In the genomic region with DNA sequence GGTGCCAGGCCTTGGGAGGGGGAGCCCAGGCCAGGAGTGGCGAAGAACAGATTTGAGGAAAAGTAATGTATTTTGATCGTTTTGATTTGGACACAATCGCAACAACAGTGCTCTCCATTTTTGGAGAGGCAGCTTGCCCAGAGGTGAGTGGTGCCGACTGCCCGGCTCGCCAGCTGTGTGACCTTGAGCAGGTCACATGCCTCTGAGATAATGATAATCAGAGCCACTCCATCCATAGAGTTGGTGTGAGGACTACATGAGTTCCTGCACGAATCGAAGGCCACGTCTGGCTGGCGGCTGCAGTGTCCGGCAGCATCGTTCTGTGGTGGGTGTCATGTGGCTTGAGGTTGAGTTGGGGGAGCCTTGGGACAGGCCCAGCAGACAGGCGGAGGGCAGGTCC, we compare ENCODE assay signal across 35 cellular contexts.
"Had no signal": no experiment of that assay in that cellular context is flagged by ENCODE, and none has a peak within 500 bp of the region (broad histone marks: within the 10 kb centered on the region; RNA-seq: fewer than 3 reads in every experiment).

No MANE protein-coding gene starts in this region.

- H3K9me3 ChIP-seq: ascending aorta, breast epithelium, Peyer's patch had no signal

- H3K36me3 ChIP-seq: ascending aorta, breast epithelium had no signal

- H3K36me3 Mint-ChIP-seq: activated CD8-positive, alpha-beta memory T cell treated with anti-CD3 and anti-CD28 coated beads, Interleukin-2, amount 10 ng/mL, durations not matched to agents 7 days and 5 days; activated naive CD8-positive, alpha-beta T cell treated with anti-CD3 and anti-CD28 coated beads for 36 hours had no signal

- H3K27ac Mint-ChIP-seq: activated CD4-positive, alpha-beta memory T cell treated with anti-CD3 and anti-CD28 coated beads, Interleukin-2, amount 10 ng/mL, durations not matched to agents 7 days and 5 days; activated CD8-positive, alpha-beta memory T cell treated with anti-CD3 and anti-CD28 coated beads, Interleukin-2, amount 10 ng/mL, durations not matched to agents 7 days and 5 days; activated naive CD8-positive, alpha-beta T cell treated with anti-CD3 and anti-CD28 coated beads for 36 hours had no signal

- H3K4me3 ChIP-seq: ascending aorta, breast epithelium, Peyer's patch had no signal

- H3K4me1 Mint-ChIP-seq: activated naive CD8-positive, alpha-beta T cell treated with anti-CD3 and anti-CD28 coated beads for 36 hours had no signal

- H3K9ac ChIP-seq: KMS-11 had no signal

- H3K4me3 Mint-ChIP-seq: activated CD4-positive, alpha-beta memory T cell treated with anti-CD3 and anti-CD28 coated beads, Interleukin-2, amount 10 ng/mL, durations not matched to agents 7 days and 5 days; activated CD8-positive, alpha-beta memory T cell treated with anti-CD3 and anti-CD28 coated beads, Interleukin-2, amount 10 ng/mL, durations not matched to agents 7 days and 5 days; activated naive CD8-positive, alpha-beta T cell treated with anti-CD3 and anti-CD28 coated beads for 36 hours had no signal

- ATAC-seq: activated CD8-positive, alpha-beta memory T cell treated with anti-CD3 and anti-CD28 coated beads, Interleukin-2, amount 10 ng/mL, durations not matched to agents 7 days and 5 days; PC-3 had no signal

- DNase-seq: activated CD4-positive, alpha-beta memory T cell treated with anti-CD3 and anti-CD28 coated beads, Interleukin-2, amount 10 ng/mL, durations not matched to agents 7 days and 5 days; activated CD4-positive, alpha-beta T cell treated with anti-CD3 and anti-CD28 coated beads for 1 hour; activated CD4-positive, alpha-beta T cell treated with anti-CD3 and anti-CD28 coated beads for 48 hours; activated CD4-positive, CD25-positive, alpha-beta regulatory T cell; activated CD8-positive, alpha-beta memory T cell treated with anti-CD3 and anti-CD28 coated beads for 24 hours; activated CD8-positive, alpha-beta memory T cell treated with anti-CD3 and anti-CD28 coated beads, Interleukin-2, amount 10 ng/mL, durations not matched to agents 7 days and 5 days; activated CD8-positive, alpha-beta memory T cell treated with anti-CD3 and anti-CD28 coated beads, Interleukin-2, amount 50 U/mL, for 48 hours; activated effector memory CD4-positive, alpha-beta T cell treated with Interleukin-2 at 50 U/mL for 16 hours; activated naive CD4-positive, alpha-beta T cell; activated naive CD4-positive, alpha-beta T cell treated with anti-CD3 and anti-CD28 coated beads, Interleukin-2, amount 50 U/mL, for 16 hours; activated naive CD8-positive, alpha-beta T cell treated with anti-CD3 and anti-CD28 coated beads for 36 hours; activated T-cell treated with anti-CD3 and anti-CD28 coated beads, Interleukin-2, amount 50 U/mL, for 48 hours; amygdala; central memory CD4-positive, alpha-beta T cell; MM.1S; MV-4-11; NCI-H1092; NCI-H1436 treated with DMSO at 0.1 percent for 48 hours; NCI-H1694 treated with DMSO at 0.1 percent for 48 hours; NCI-H2029; NCI-H345; NCI-H524 treated with DMSO at 0.1 percent for 48 hours; NK-92 treated with Interleukin-12 subunit alpha and Interleukin-12 subunit beta, amount 100 ng/mL, for 24 hours; PC-3; Peyer's patch; Right ventricle myocardium superior; SW 1271; T-helper 1 cell; T-helper 2 cell; T-helper 9 cell had no signal

- H3K4me1 ChIP-seq: ascending aorta had no signal

- H3K27ac ChIP-seq: ascending aorta, KMS-11, Peyer's patch, RWPE1, VCaP had no signal

- H3K9me3 Mint-ChIP-seq: activated CD4-positive, alpha-beta memory T cell treated with anti-CD3 and anti-CD28 coated beads, Interleukin-2, amount 10 ng/mL, durations not matched to agents 7 days and 5 days; activated naive CD8-positive, alpha-beta T cell treated with anti-CD3 and anti-CD28 coated beads for 36 hours had no signal

- H3K27me3 ChIP-seq: ascending aorta, breast epithelium, Peyer's patch had no signal

- H3K27me3 Mint-ChIP-seq: activated CD4-positive, alpha-beta memory T cell treated with anti-CD3 and anti-CD28 coated beads, Interleukin-2, amount 10 ng/mL, durations not matched to agents 7 days and 5 days; activated CD8-positive, alpha-beta memory T cell treated with anti-CD3 and anti-CD28 coated beads, Interleukin-2, amount 10 ng/mL, durations not matched to agents 7 days and 5 days; activated naive CD8-positive, alpha-beta T cell treated with anti-CD3 and anti-CD28 coated beads for 36 hours had no signal
